ENCODE assay signal across 8 cellular contexts in the genomic region with DNA sequence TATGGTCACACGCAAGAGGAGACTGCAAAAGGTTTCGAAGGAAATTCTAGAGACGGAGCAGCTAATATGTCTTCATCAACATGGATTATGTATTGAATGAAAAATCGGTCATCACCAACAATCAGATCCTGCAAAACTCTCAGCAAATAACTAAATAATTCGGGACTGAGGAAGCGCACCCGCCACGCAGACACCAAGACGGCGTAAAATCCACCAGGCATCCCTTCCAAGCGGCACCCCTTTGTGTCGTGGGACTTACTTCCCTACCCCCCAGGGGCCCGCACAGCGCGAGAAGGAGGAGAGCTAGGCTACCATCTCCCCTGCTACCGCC. TPM values are rescaled to one million over a fixed set of nuclear protein-coding genes. Genes with fewer than 3 reads are reported as not detected.
DNase-seq lines count a peak whose midpoint lies in the region; ATAC-seq and TF ChIP-seq lines count a peak whose summit lies in the region.

No MANE protein-coding gene starts in this region.

- TF ChIP-seq CTCF in DND-41 (IDR thresholded peaks at IDR 0.05; ENCODE audit: borderline replicate concordance, extremely low read depth, low read length, poor library complexity, severe bottlenecking) (no peak), vagina (IDR thresholded peaks at IDR 0.05) (no peak)

- H3K4me3 ChIP-seq in DND-41 (ENCODE audit: low read depth in 1 of 2, low read length in 2 of 2), result peak overlapping the region; percentile 98; a peak in 3 of 4 replicates
- H3K4me3 ChIP-seq in mesodermal cell (ENCODE audit: extremely low read depth, insufficient read depth, low read length, poor library complexity, severe bottlenecking), result peak overlapping the region; percentile 64
- H3K4me3 ChIP-seq in vagina, result peak overlapping the region; percentile 88 to 95

- H3K27me3 ChIP-seq in DND-41 (ENCODE audit: insufficient read depth, low read length, poor library complexity), result no peaks in the 10 kb centered on the region
- no peaks in the 10 kb centered on the region for H3K27me3 ChIP-seq in vagina

- peak overlapping the region; percentile 80 for H2AFZ ChIP-seq in DND-41 (ENCODE audit: low read depth, low read length)

- intact Hi-C loops in vagina (cut with DNase I), result loop anchor here (2.0 kb wide), 1 partner anchor 67 kb away; no protein-coding TSS in a partner anchor

- H3K4me1 ChIP-seq in DND-41 (ENCODE audit: insufficient read depth, low read length), result peaks cover 44% of the 10 kb centered on the region
- peaks cover 38% of the 10 kb centered on the region for H3K4me1 ChIP-seq in mesodermal cell (ENCODE audit: control insufficient read depth, insufficient read depth, low read length, poor library complexity, severe bottlenecking)
- H3K4me1 ChIP-seq in vagina, result peaks cover 54% of the 10 kb centered on the region

- DNase-seq in DND-41, result no peak
- peak; percentile 38 for DNase-seq in NOMO-1 treated with DMSO at 0.1 percent for 48 hours (lab: John Stamatoyannopoulos, UW; ENCODE audit: unreplicated experiment)
- peak; percentile 42 for DNase-seq in dedifferentiated amniotic fluid mesenchymal stem cell (ENCODE audit: extremely low spot score)
- no peak for DNase-seq in vagina (ENCODE audit: extremely low spot score in 2 of 2)
- no peak for DNase-seq in GM19240 (ENCODE audit: insufficient read length, low spot score)

- H3K79me2 ChIP-seq in DND-41 (ENCODE audit: insufficient read depth, low read length), result peaks cover 40% of the 10 kb centered on the region

- WGBS in mesodermal cell (ENCODE audit: insufficient coverage in 2 of 2), 2 experiments, result 0% methylated on average over 5 to 11 of the region's 16 CpGs

- H3K36me3 ChIP-seq in DND-41 (ENCODE audit: insufficient read depth, low read length) (peaks cover 17% of the 10 kb centered on the region), mesodermal cell (ENCODE audit: control insufficient read depth, insufficient read depth, low read length) (no peaks in the 10 kb centered on the region), vagina (no peaks in the 10 kb centered on the region)

- H3K4me2 ChIP-seq in DND-41 (ENCODE audit: insufficient read depth, low read length), result peak overlapping the region; percentile 82

- peak overlapping the region; percentile 84 for H3K9ac ChIP-seq in DND-41 (ENCODE audit: low read depth, low read length)

- H3K27ac ChIP-seq in DND-41 (ENCODE audit: low read length) (peak overlapping the region; percentile 55), mesodermal cell (ENCODE audit: low read depth, low read length, severe bottlenecking) (peak overlapping the region; percentile 87), vagina (peak overlapping the region; percentile 92)

- ATAC-seq in DND-41 (ENCODE audit: insufficient read depth, low read depth) (peak; percentile 38), GM21529 (IDR thresholded peaks at IDR 0.05; ENCODE audit: unreplicated experiment) (peak; percentile 36), HG03342 (IDR thresholded peaks at IDR 0.05; ENCODE audit: unreplicated experiment) (no peak)

- TF ChIP-seq POLR2A in vagina (IDR thresholded peaks at IDR 0.05), result no peak

- H4K20me1 ChIP-seq in DND-41 (ENCODE audit: insufficient read depth, low read length), result peaks cover 16% of the 10 kb centered on the region; the same call in 1 of the 2 replicates

- H3K9me3 ChIP-seq in DND-41 (ENCODE audit: insufficient read depth, low read length, severe bottlenecking) (no peaks in the 10 kb centered on the region), mesodermal cell (ENCODE audit: control insufficient read depth, low read length) (no peaks in the 10 kb centered on the region), vagina (no peaks in the 10 kb centered on the region)

RNA-seq across cellular contexts. Expression of gene ARL3, which starts 0.7 kb away (rescaled TPM):
- polyA plus RNA-seq in mesodermal cell (2013, experiment 1 of 2), result 28.2 TPM
- polyA plus RNA-seq in mesodermal cell (2013, experiment 2 of 2), result 29.8 TPM
- 7.4 TPM for total RNA-seq in vagina

RNA-seq across cellular contexts. Expression of gene SFXN2, which starts 1.0 kb away (rescaled TPM):
- 6.2 TPM for polyA plus RNA-seq in mesodermal cell (2013, experiment 1 of 2)
- 4.7 TPM for polyA plus RNA-seq in mesodermal cell (2013, experiment 2 of 2)
- 6.4 TPM for total RNA-seq in vagina

RNA-seq across cellular contexts. Expression of gene WBP1L, which starts 30.3 kb away (rescaled TPM):
- polyA plus RNA-seq in mesodermal cell (2013, experiment 1 of 2), result 41.2 TPM
- polyA plus RNA-seq in mesodermal cell (2013, experiment 2 of 2), result 35.1 TPM
- 80.8 TPM for total RNA-seq in vagina

Comparison
In these comparisons a context has a peak if more than half of its experiments do, and no peak if none do; other contexts are left out.
1. DNase-seq: peak in NOMO-1 treated with DMSO at 0.1 percent for 48 hours (single experiment) and dedifferentiated amniotic fluid mesenchymal stem cell (single experiment); none in DND-41 (single experiment), vagina (0 of 2) and GM19240 (single experiment).
2. Peak in every context shown above with its lines, with median percentiles within 50 percentile points of each other: H3K27ac ChIP-seq and H3K4me3 ChIP-seq.